ENCODE assay signal across 7 cellular contexts in the genomic region with DNA sequence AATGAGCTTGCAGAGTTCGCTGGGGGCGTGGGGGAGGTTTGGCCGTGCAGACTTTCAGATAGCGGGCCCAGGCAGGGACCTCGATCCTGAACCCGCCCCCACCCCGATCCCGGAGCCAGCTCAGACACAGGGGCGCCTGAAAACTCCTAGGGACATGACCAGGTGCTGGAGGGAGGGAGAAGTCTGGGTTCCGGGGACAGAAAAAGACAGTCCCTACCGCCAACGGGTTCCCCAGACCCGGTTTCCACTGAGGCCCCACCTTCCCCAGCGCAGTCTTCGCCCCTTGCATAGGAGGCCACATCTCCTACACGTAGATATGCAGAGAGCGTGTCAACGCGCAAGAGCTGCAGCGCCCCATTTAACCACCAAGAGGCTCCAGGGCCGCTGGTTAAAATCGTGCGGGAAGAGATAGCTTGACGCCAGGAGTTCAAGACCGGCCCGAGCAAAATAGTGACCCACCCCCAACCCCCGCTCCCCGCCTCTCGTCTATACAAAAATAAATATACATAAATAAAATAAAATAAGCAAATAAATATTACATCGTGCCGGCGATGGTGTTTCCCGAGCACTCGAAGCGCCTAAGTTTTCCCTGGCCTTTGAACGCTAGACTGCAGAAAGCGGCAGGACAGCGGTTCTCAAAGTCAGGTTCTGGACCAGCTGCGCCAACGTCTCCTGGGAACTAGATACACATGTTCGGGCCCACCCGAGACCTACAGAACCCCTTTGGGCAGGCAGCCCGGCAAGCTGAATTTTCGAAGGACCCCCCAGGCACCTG.
DNase-seq lines count a peak whose midpoint lies in the region; ATAC-seq and TF ChIP-seq lines count a peak whose summit lies in the region.

No MANE protein-coding gene starts in this region.

- H3K27ac Mint-ChIP-seq in T-helper 2 cell treated with Interferon-gamma antibody and Interleukin-4, amounts not matched to agents 5 μg/mL and 100 μg/mL, for 36 hours = no peak overlapping the region

- H3K27ac ChIP-seq in iPS-20b (ENCODE audit: low read length) = no peak overlapping the region
- H3K27ac ChIP-seq in skin epidermis = peak overlapping the region in 4 of 21 experiments; percentile 4 to 50 (median 16)

- no peaks in the 10 kb centered on the region for H3K9me3 ChIP-seq in iPS-20b (ENCODE audit: insufficient read depth, low read depth, low read length)
- no peaks in the 10 kb centered on the region for H3K9me3 ChIP-seq in HAP-1

- H3K36me3 ChIP-seq in iPS-20b (ENCODE audit: insufficient read depth, low read depth, low read length) (no peaks in the 10 kb centered on the region), HAP-1 (replicated peaks) (no peaks in the 10 kb centered on the region)

- H3K27me3 Mint-ChIP-seq in T-helper 2 cell treated with Interferon-gamma antibody and Interleukin-4, amounts not matched to agents 5 μg/mL and 100 μg/mL, for 36 hours (ENCODE audit: low read depth) = peaks cover 64% of the 10 kb centered on the region

- H3K9ac ChIP-seq in iPS-20b (ENCODE audit: low read depth, low read length) = peak overlapping the region; percentile 13; the same call in 1 of the 2 replicates

- no peak for ATAC-seq in HG03521 (IDR thresholded peaks at IDR 0.05; ENCODE audit: unreplicated experiment)

- H3K9me3 Mint-ChIP-seq in T-helper 2 cell treated with Interferon-gamma antibody and Interleukin-4, amounts not matched to agents 5 μg/mL and 100 μg/mL, for 36 hours = no peaks in the 10 kb centered on the region

- no peak for TF ChIP-seq CTCF in GM13976 (IDR thresholded peaks at IDR 0.05; ENCODE audit: borderline replicate concordance, control extremely low read depth, extremely low read depth, insufficient read depth, missing control alignments)

- H3K4me3 ChIP-seq in iPS-20b (ENCODE audit: low read length) (peak overlapping the region; percentile 63), skin epidermis (peak overlapping the region in 4 of 7 experiments; percentile 1 to 40 (median 12)), HAP-1 (no peak overlapping the region)

- DNase-seq in GM13976 (ENCODE audit: low spot score) (peak; percentile 56), amniotic epithelial cell (ENCODE audit: low read depth) (peak; percentile 74), HAP-1 (ENCODE audit: low spot score in 2 of 2) (no peak)
- DNase-seq in T-helper 2 cell treated with Interferon-gamma antibody and Interleukin-4, amounts not matched to agents 5 μg/mL and 100 μg/mL, for 36 hours (ENCODE audit: low spot score) = no peak

- peaks cover 9% of the 10 kb centered on the region for H3K4me1 Mint-ChIP-seq in T-helper 2 cell treated with Interferon-gamma antibody and Interleukin-4, amounts not matched to agents 5 μg/mL and 100 μg/mL, for 36 hours (ENCODE audit: low read depth)

- no peaks in the 10 kb centered on the region for H3K36me3 Mint-ChIP-seq in T-helper 2 cell treated with Interferon-gamma antibody and Interleukin-4, amounts not matched to agents 5 μg/mL and 100 μg/mL, for 36 hours (ENCODE audit: low read depth)

- in situ Hi-C loops in GM13976 (cut with MboI; ENCODE audit: low sequenced_read_pairs, unreplicated experiment) (loop anchor here (5.0 kb wide), 1 partner anchor 87 kb away; no protein-coding TSS in a partner anchor), HAP-1 (cut with MboI; ENCODE audit: low sequenced_read_pairs) (no loop called here)

- H3K27me3 ChIP-seq in iPS-20b (ENCODE audit: insufficient read depth, low read length) = peaks cover 63% of the 10 kb centered on the region
- H3K27me3 ChIP-seq in HAP-1 (ENCODE audit: low read depth) = no peaks in the 10 kb centered on the region

- H3K4me3 Mint-ChIP-seq in T-helper 2 cell treated with Interferon-gamma antibody and Interleukin-4, amounts not matched to agents 5 μg/mL and 100 μg/mL, for 36 hours = no peak overlapping the region

- H3K4me1 ChIP-seq in iPS-20b (ENCODE audit: insufficient read depth, low read length) = peaks cover 3% of the 10 kb centered on the region; the same call in 1 of the 2 replicates
- peaks cover 17% of the 10 kb centered on the region for H3K4me1 ChIP-seq in HAP-1

Comparison
In these comparisons a context has a peak if more than half of its experiments do, and no peak if none do; other contexts are left out.
1. DNase-seq: peak in GM13976 (single experiment) and amniotic epithelial cell (single experiment); none in HAP-1 (0 of 2) and T-helper 2 cell treated with Interferon-gamma antibody and Interleukin-4, amounts not matched to agents 5 μg/mL and 100 μg/mL, for 36 hours (single experiment).